1 cellular context compared by ENCODE assay signal in genomic region chr12:120230326-120230973, GRCh38.
A peak's percentile ranks its signal among the peaks of the same experiment; 100 is the strongest.
TF ChIP-seq lines count a peak whose summit lies in the region.

No MANE protein-coding gene starts in this region.

TF ChIP-seq in HEK293, 187 proteins besides CTCF, POLR2A, EP300 and RAD21 (continued from another document and continues in another):
- TF ChIP-seq BCL6B (tag by site-specific recombination; IDR thresholded peaks at IDR 0.05) (no peak), PRDM6 (tag by site-specific recombination; IDR thresholded peaks at IDR 0.05) (no peak), SCRT1 (tag by site-specific recombination; IDR thresholded peaks at IDR 0.05; ENCODE audit: borderline replicate concordance) (no peak), ZNF394 (tag by site-specific recombination; IDR thresholded peaks at IDR 0.05; ENCODE audit: borderline replicate concordance) (no peak), ZNF433 (tag by site-specific recombination; IDR thresholded peaks at IDR 0.05; ENCODE audit: low read depth) (no peak), ZNF146 (tag by site-specific recombination; IDR thresholded peaks at IDR 0.05) (no peak), ZNF148 (tag by site-specific recombination; IDR thresholded peaks at IDR 0.05; ENCODE audit: borderline replicate concordance) (no peak), ZFP37 (tag by site-specific recombination; IDR thresholded peaks at IDR 0.05) (no peak), ZNF777 (tag by site-specific recombination; IDR thresholded peaks at IDR 0.05; ENCODE audit: borderline replicate concordance) (no peak), ZNF558 (tag by site-specific recombination; IDR thresholded peaks at IDR 0.05) (no peak), ZNF501 (tag by site-specific recombination; IDR thresholded peaks at IDR 0.05) (no peak), ZNF350 (tag by site-specific recombination; IDR thresholded peaks at IDR 0.05) (no peak), ZNF423 (tag by site-specific recombination; IDR thresholded peaks at IDR 0.05) (0 out of 2 replicates have a peak, but pooled peaks have one; percentile 18), ZXDB (tag by site-specific recombination; IDR thresholded peaks at IDR 0.05) (peak; percentile 40; the same call in 1 of the 2 replicates), YY1 (tag by site-specific recombination; IDR thresholded peaks at IDR 0.05) (no peak), SCRT2 (tag by site-specific recombination; IDR thresholded peaks at IDR 0.05) (no peak), ZNF621 (tag by site-specific recombination; IDR thresholded peaks at IDR 0.05) (no peak), ZSCAN16 (tag by site-specific recombination; IDR thresholded peaks at IDR 0.05) (no peak), ZBTB1 (tag by site-specific recombination; IDR thresholded peaks at IDR 0.05) (no peak), ZSCAN30 (tag by site-specific recombination; IDR thresholded peaks at IDR 0.05) (0 out of 2 replicates have a peak, but pooled peaks have one; percentile 34), ZNF2 (tag by site-specific recombination; IDR thresholded peaks at IDR 0.05) (no peak), GLIS1 (tag by site-specific recombination; IDR thresholded peaks at IDR 0.05) (peak; percentile 88), ZNF266 (tag by site-specific recombination; IDR thresholded peaks at IDR 0.05; ENCODE audit: low read depth) (no peak), KLF7 (tag by site-specific recombination; IDR thresholded peaks at IDR 0.05; ENCODE audit: borderline replicate concordance) (no peak), ZNF335 (tag by site-specific recombination; conservative IDR thresholded peaks at IDR 0.05) (peak; percentile 6), ZNF132 (tag by site-specific recombination; IDR thresholded peaks at IDR 0.05; ENCODE audit: borderline replicate concordance) (no peak), ZNF155 (tag by site-specific recombination; IDR thresholded peaks at IDR 0.05) (no peak), ZSCAN23 (tag by site-specific recombination; IDR thresholded peaks at IDR 0.05) (no peak), ZNF629 (tag by site-specific recombination; IDR thresholded peaks at IDR 0.05) (peak; percentile 53), ZNF701 (tag by site-specific recombination; IDR thresholded peaks at IDR 0.05) (no peak), ZIC2 (tag by site-specific recombination; IDR thresholded peaks at IDR 0.05) (peak; percentile 53), PRDM1 (tag by site-specific recombination; IDR thresholded peaks at IDR 0.05) (no peak), OVOL3 (tag by site-specific recombination; IDR thresholded peaks at IDR 0.05) (no peak), ZNF623 (tag by site-specific recombination; IDR thresholded peaks at IDR 0.05) (no peak), ZFP69B (tag by site-specific recombination; IDR thresholded peaks at IDR 0.05) (0 out of 2 replicates have a peak, but pooled peaks have one; percentile 16), ZNF362 (tag by site-specific recombination; IDR thresholded peaks at IDR 0.05) (no peak)
- TF ChIP-seq, protein P1, sequence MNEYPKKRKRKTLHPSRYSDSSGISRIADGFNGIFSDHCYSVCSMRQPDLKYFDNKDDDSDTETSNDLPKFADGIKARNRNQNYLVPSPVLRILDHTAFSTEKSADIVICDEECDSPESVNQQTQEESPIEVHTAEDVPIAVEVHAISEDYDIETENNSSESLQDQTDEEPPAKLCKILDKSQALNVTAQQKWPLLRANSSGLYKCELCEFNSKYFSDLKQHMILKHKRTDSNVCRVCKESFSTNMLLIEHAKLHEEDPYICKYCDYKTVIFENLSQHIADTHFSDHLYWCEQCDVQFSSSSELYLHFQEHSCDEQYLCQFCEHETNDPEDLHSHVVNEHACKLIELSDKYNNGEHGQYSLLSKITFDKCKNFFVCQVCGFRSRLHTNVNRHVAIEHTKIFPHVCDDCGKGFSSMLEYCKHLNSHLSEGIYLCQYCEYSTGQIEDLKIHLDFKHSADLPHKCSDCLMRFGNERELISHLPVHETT (tag by site-specific recombination; IDR thresholded peaks at IDR 0.05): 0 out of 2 replicates have a peak, but pooled peaks have one; percentile 43
- TF ChIP-seq, protein P2, sequence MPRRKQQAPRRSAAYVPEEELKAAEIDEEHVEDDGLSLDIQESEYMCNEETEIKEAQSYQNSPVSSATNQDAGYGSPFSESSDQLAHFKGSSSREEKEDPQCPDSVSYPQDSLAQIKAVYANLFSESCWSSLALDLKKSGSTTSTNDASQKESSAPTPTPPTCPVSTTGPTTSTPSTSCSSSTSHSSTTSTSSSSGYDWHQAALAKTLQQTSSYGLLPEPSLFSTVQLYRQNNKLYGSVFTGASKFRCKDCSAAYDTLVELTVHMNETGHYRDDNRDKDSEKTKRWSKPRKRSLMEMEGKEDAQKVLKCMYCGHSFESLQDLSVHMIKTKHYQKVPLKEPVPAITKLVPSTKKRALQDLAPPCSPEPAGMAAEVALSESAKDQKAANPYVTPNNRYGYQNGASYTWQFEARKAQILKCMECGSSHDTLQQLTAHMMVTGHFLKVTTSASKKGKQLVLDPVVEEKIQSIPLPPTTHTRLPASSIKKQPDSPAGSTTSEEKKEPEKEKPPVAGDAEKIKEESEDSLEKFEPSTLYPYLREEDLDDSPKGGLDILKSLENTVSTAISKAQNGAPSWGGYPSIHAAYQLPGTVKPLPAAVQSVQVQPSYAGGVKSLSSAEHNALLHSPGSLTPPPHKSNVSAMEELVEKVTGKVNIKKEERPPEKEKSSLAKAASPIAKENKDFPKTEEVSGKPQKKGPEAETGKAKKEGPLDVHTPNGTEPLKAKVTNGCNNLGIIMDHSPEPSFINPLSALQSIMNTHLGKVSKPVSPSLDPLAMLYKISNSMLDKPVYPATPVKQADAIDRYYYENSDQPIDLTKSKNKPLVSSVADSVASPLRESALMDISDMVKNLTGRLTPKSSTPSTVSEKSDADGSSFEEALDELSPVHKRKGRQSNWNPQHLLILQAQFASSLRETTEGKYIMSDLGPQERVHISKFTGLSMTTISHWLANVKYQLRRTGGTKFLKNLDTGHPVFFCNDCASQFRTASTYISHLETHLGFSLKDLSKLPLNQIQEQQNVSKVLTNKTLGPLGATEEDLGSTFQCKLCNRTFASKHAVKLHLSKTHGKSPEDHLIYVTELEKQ (tag by site-specific recombination; IDR thresholded peaks at IDR 0.05; ENCODE audit: borderline replicate concordance): 0 out of 2 replicates have a peak, but pooled peaks have one; percentile 8
- TF ChIP-seq, protein P3, sequence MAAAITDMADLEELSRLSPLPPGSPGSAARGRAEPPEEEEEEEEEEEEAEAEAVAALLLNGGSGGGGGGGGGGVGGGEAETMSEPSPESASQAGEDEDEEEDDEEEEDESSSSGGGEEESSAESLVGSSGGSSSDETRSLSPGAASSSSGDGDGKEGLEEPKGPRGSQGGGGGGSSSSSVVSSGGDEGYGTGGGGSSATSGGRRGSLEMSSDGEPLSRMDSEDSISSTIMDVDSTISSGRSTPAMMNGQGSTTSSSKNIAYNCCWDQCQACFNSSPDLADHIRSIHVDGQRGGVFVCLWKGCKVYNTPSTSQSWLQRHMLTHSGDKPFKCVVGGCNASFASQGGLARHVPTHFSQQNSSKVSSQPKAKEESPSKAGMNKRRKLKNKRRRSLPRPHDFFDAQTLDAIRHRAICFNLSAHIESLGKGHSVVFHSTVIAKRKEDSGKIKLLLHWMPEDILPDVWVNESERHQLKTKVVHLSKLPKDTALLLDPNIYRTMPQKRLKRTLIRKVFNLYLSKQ (tag by site-specific recombination; IDR thresholded peaks at IDR 0.05; ENCODE audit: borderline replicate concordance): no peak
- TF ChIP-seq, protein P4, sequence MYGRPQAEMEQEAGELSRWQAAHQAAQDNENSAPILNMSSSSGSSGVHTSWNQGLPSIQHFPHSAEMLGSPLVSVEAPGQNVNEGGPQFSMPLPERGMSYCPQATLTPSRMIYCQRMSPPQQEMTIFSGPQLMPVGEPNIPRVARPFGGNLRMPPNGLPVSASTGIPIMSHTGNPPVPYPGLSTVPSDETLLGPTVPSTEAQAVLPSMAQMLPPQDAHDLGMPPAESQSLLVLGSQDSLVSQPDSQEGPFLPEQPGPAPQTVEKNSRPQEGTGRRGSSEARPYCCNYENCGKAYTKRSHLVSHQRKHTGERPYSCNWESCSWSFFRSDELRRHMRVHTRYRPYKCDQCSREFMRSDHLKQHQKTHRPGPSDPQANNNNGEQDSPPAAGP (tag by site-specific recombination; IDR thresholded peaks at IDR 0.05): peak; percentile 79
- TF ChIP-seq, protein P5, sequence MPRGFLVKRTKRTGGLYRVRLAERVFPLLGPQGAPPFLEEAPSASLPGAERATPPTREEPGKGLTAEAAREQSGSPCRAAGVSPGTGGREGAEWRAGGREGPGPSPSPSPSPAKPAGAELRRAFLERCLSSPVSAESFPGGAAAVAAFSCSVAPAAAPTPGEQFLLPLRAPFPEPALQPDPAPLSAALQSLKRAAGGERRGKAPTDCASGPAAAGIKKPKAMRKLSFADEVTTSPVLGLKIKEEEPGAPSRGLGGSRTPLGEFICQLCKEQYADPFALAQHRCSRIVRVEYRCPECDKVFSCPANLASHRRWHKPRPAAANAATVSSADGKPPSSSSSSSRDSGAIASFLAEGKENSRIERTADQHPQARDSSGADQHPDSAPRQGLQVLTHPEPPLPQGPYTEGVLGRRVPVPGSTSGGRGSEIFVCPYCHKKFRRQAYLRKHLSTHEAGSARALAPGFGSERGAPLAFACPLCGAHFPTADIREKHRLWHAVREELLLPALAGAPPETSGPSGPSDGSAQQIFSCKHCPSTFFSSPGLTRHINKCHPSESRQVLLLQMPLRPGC (tag by site-specific recombination; IDR thresholded peaks at IDR 0.05): 0 out of 2 replicates have a peak, but pooled peaks have one; percentile 33
- TF ChIP-seq, protein P6, sequence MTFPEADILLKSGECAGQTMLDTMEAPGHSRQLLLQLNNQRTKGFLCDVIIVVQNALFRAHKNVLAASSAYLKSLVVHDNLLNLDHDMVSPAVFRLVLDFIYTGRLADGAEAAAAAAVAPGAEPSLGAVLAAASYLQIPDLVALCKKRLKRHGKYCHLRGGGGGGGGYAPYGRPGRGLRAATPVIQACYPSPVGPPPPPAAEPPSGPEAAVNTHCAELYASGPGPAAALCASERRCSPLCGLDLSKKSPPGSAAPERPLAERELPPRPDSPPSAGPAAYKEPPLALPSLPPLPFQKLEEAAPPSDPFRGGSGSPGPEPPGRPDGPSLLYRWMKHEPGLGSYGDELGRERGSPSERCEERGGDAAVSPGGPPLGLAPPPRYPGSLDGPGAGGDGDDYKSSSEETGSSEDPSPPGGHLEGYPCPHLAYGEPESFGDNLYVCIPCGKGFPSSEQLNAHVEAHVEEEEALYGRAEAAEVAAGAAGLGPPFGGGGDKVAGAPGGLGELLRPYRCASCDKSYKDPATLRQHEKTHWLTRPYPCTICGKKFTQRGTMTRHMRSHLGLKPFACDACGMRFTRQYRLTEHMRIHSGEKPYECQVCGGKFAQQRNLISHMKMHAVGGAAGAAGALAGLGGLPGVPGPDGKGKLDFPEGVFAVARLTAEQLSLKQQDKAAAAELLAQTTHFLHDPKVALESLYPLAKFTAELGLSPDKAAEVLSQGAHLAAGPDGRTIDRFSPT (tag by site-specific recombination; IDR thresholded peaks at IDR 0.05): peak; percentile 63; the same call in 1 of the 2 replicates
